In genomic region chr16:11258553-11259287, GRCh38 we compare ENCODE assay signal across 9 cellular contexts. TPM values are rescaled to one million over a fixed set of nuclear protein-coding genes. Genes with fewer than 3 reads are reported as not detected.
DNase-seq lines count a peak whose midpoint lies in the region; ATAC-seq and TF ChIP-seq lines count a peak whose summit lies in the region.
"Had no signal": no experiment of that assay in that cellular context is flagged by ENCODE, and none has a peak within 500 bp of the region (broad histone marks: within the 10 kb centered on the region; RNA-seq: fewer than 3 reads in every experiment).

No MANE protein-coding gene starts in this region.

- peaks cover 19% of the 10 kb centered on the region for H4K20me1 ChIP-seq in BLaER1

- ATAC-seq in GM19395 (IDR thresholded peaks at IDR 0.05; ENCODE audit: unreplicated experiment) (no peak), GM18502 (IDR thresholded peaks at IDR 0.05; ENCODE audit: poor library complexity, unreplicated experiment) (no peak)
- ATAC-seq: Panc1 had no signal

- H3K27me3 ChIP-seq in BLaER1 (no peaks in the 10 kb centered on the region), mucosa of rectum (ENCODE audit: control insufficient read depth in 2 of 2, insufficient read depth in 2 of 2, low read length in 2 of 2) (no peaks in the 10 kb centered on the region)

- H3K4me1 ChIP-seq in BLaER1 = peaks cover 61% of the 10 kb centered on the region
- H3K4me1 ChIP-seq in mucosa of rectum (ENCODE audit: control insufficient read depth in 2 of 2, insufficient read depth in 2 of 2, low read length in 2 of 2) = peaks cover 35 to 44% of the 10 kb centered on the region in 2 donors

- H3K27ac ChIP-seq in BLaER1 = no peak overlapping the region; the same call in 1 of the 2 replicates
- peak overlapping the region; percentile 49 to 52 for H3K27ac ChIP-seq in mucosa of rectum (ENCODE audit: low read depth in 2 of 2, low read length in 2 of 2)

- H3K4me3 ChIP-seq in BLaER1 (no peak overlapping the region), cardiac fibroblast (replicated peaks in 1 of 2; ENCODE audit: low read depth in 2 of 2, low read length in 2 of 2) (no peak overlapping the region), mucosa of rectum (ENCODE audit: low read length in 2 of 2) (peak overlapping the region; percentile 20 to 63)

- DNase-seq in M059J (ENCODE audit: low read depth) = peak; percentile 58
- DNase-seq in cardiac fibroblast (ENCODE audit: low read depth in 2 of 2) = peak; percentile 6 to 32
- no peak for DNase-seq in NCI-H2107 treated with DMSO at 0.1 percent for 48 hours (lab: John Stamatoyannopoulos, UW; ENCODE audit: unreplicated experiment)
- no peak for DNase-seq in NCI-H510A (lab: John Stamatoyannopoulos, UW)

- H3K4me2 ChIP-seq in BLaER1 = peak overlapping the region; percentile 81

- H3K9me3 ChIP-seq in BLaER1 = no peaks in the 10 kb centered on the region
- no peaks in the 10 kb centered on the region for H3K9me3 ChIP-seq in mucosa of rectum (ENCODE audit: control insufficient read depth in 2 of 2, low read length in 2 of 2)

- TF ChIP-seq CTCF in cardiac fibroblast (IDR thresholded peaks at IDR 0.05; ENCODE audit: low read depth, low read length) = no peak

- H3K36me3 ChIP-seq in BLaER1 (no peaks in the 10 kb centered on the region), mucosa of rectum (ENCODE audit: control insufficient read depth in 2 of 2, insufficient read depth in 2 of 2, low read length in 2 of 2) (no peaks in the 10 kb centered on the region)

- peak overlapping the region; percentile 21; the same call in 1 of the 2 replicates for H3K9ac ChIP-seq in BLaER1
- peak overlapping the region in 1 of 2 donors; percentile 64 for H3K9ac ChIP-seq in mucosa of rectum (ENCODE audit: low read depth in 1 of 2, low read length in 2 of 2)

RNA-seq across cellular contexts. Expression of gene SOCS1, which starts 2.7 kb away (rescaled TPM):
- total RNA-seq in M059J (2014; rRNA removed; shearing (Covaris generic)) = 6.6 and 8.3 TPM in 2 replicates

RNA-seq across cellular contexts. Expression of gene TNP2, which starts 10.4 kb away (rescaled TPM):
- not detected in 2 replicates for total RNA-seq in M059J (2014; rRNA removed; shearing (Covaris generic))

RNA-seq across cellular contexts. Expression of gene PRM3, which starts 14.7 kb away (rescaled TPM):
- total RNA-seq in M059J (2014; rRNA removed; shearing (Covaris generic)) = not detected in 2 replicates

RNA-seq across cellular contexts. Expression of gene PRM2, which starts 17.6 kb away (rescaled TPM):
- not detected in 2 replicates for total RNA-seq in M059J (2014; rRNA removed; shearing (Covaris generic))

RNA-seq across cellular contexts. Expression of gene PRM1, which starts 22.4 kb away (rescaled TPM):
- not detected in 2 replicates for total RNA-seq in M059J (2014; rRNA removed; shearing (Covaris generic))

Comparison
In these comparisons a context has a peak if more than half of its experiments do, and no peak if none do; other contexts are left out.
1. H3K4me3 ChIP-seq: peak in mucosa of rectum (2 of 2); none in BLaER1 (single experiment) and cardiac fibroblast (0 of 2).
2. DNase-seq: peak in M059J (single experiment) and cardiac fibroblast (2 of 2); none in NCI-H2107 treated with DMSO at 0.1 percent for 48 hours (single experiment) and NCI-H510A (single experiment).